Comparison of ENCODE assay signal across 10 cellular contexts in genomic region chr11:111912535-111912934, GRCh38. TPM values are rescaled to one million over a fixed set of nuclear protein-coding genes. Genes with fewer than 3 reads are reported as not detected.
DNase-seq lines count a peak whose midpoint lies in the region; ATAC-seq and TF ChIP-seq lines count a peak whose summit lies in the region.
"Had no signal": no experiment of that assay in that cellular context is flagged by ENCODE, and none has a peak within 500 bp of the region (broad histone marks: within the 10 kb centered on the region; RNA-seq: fewer than 3 reads in every experiment).

Gene HSPB2, plus strand, starts transcription at chr11:111912734. Its CDS starts 96 bp downstream, at chr11:111912830.

- no peak for ATAC-seq in omental fat pad (ENCODE audit: low FRiP score)

- WGBS in adrenal gland, 4 donors, result 15 to 33% (median 28%) methylated on average over 5 to 26 of the region's 26 CpGs
- 0 to 4% methylated on average over 7 to 20 of the region's 26 CpGs for WGBS in tibial nerve, 2 donors

- peak within 1 kb of the TSS; percentile 51 to 87 (median 61) for H3K27ac ChIP-seq in adrenal gland
- peak within 1 kb of the TSS; percentile 94 for H3K27ac ChIP-seq in muscle layer of duodenum (ENCODE audit: low read length)
- H3K27ac ChIP-seq in tibial nerve, result peak within 1 kb of the TSS; percentile 85 to 99 (median 94)
- H3K27ac ChIP-seq: SK-N-MC had no signal

- peaks cover 17 to 30% of the 10 kb centered on the region in 2 donors for H3K4me1 ChIP-seq in adrenal gland (replicated peaks in 1 of 2)
- peaks cover 0 to 20% of the 10 kb centered on the region in 2 donors for H3K4me1 ChIP-seq in muscle layer of duodenum (ENCODE audit: control insufficient read depth in 1 of 2, insufficient read depth in 2 of 2, low read length in 2 of 2)
- H3K4me1 ChIP-seq in tibial nerve, result peaks cover 0 to 25% (median 3%) of the 10 kb centered on the region in 4 donors

- no peak for TF ChIP-seq POLR2A in adrenal gland (IDR thresholded peaks at IDR 0.05)
- no peak for TF ChIP-seq POLR2A in tibial nerve (IDR thresholded peaks at IDR 0.05)

- DNase-seq in adrenal gland, result peak in 1 of 7 donors; percentile 18
- no peak for DNase-seq in foreskin fibroblast
- DNase-seq in tibial nerve (ENCODE audit: low spot score in 2 of 2), result no peak
- DNase-seq in NCI-H128 (lab: John Stamatoyannopoulos, UW; ENCODE audit: unreplicated experiment), result no peak
- DNase-seq in omental fat pad (ENCODE audit: low spot score), result no peak
- DNase-seq in T1000 (lab: John Stamatoyannopoulos, UW), result no peak
- DNase-seq in Kasumi-1 (lab: John Stamatoyannopoulos, UW), result no peak
- DNase-seq: activated T-cell treated with anti-CD3 and anti-CD28 coated beads for 4 hours had no signal

- H3K36me3 ChIP-seq in adrenal gland (replicated peaks in 1 of 2), result no peaks in the 10 kb centered on the region
- peaks cover 4 to 39% of the 10 kb centered on the region in 2 donors for H3K36me3 ChIP-seq in muscle layer of duodenum (ENCODE audit: control insufficient read depth in 1 of 2, insufficient read depth in 2 of 2, low read length in 2 of 2)
- H3K36me3 ChIP-seq in tibial nerve, result peaks cover 0 to 31% (median 0%) of the 10 kb centered on the region in 3 donors

- H3K9me3 ChIP-seq in adrenal gland (replicated peaks in 1 of 3) (no peaks in the 10 kb centered on the region), muscle layer of duodenum (ENCODE audit: control insufficient read depth in 1 of 2, low read length in 2 of 2) (no peaks in the 10 kb centered on the region), tibial nerve (no peaks in the 10 kb centered on the region)

- intact Hi-C loops in adrenal gland (cut with DNase I), result no loop called here

- peak within 1 kb of the TSS in 2 of 4 donors; percentile 13 to 53 for H3K4me3 ChIP-seq in adrenal gland
- H3K4me3 ChIP-seq in foreskin fibroblast (ENCODE audit: low read depth in 1 of 2, low read length in 2 of 2), result peak within 1 kb of the TSS; percentile 43 to 62
- H3K4me3 ChIP-seq in muscle layer of duodenum (ENCODE audit: low read depth in 1 of 2, low read length in 2 of 2), result peak within 1 kb of the TSS; percentile 60
- peak within 1 kb of the TSS; percentile 44 to 65 (median 57) for H3K4me3 ChIP-seq in tibial nerve
- H3K4me3 ChIP-seq: SK-N-MC had no signal

- H3K27me3 ChIP-seq in adrenal gland, result no peaks in the 10 kb centered on the region
- no peaks in the 10 kb centered on the region for H3K27me3 ChIP-seq in muscle layer of duodenum (ENCODE audit: low read depth, low read length)
- no peaks in the 10 kb centered on the region for H3K27me3 ChIP-seq in tibial nerve

- TF ChIP-seq EP300 in tibial nerve (IDR thresholded peaks at IDR 0.05), result no peak

- TF ChIP-seq CTCF in adrenal gland (IDR thresholded peaks at IDR 0.05), result no peak
- TF ChIP-seq CTCF in foreskin fibroblast (IDR thresholded peaks at IDR 0.05; ENCODE audit: low read depth, low read length), result no peak
- no peak for TF ChIP-seq CTCF in tibial nerve (IDR thresholded peaks at IDR 0.05)
- TF ChIP-seq CTCF in omental fat pad (IDR thresholded peaks at IDR 0.05), result no peak

RNA-seq across cellular contexts. Expression of gene HSPB2, which starts in this region (rescaled TPM):
- total RNA-seq in adrenal gland (1 to 10 TPM in 4 of 8 donors, under 1 TPM in 2, not detected in 2; 0.60 to 2.3 (median 1.3) TPM), tibial nerve (1 to 10 TPM in 3 of 4 donors, under 1 TPM in 1; 0.21 to 5.0 (median 1.7) TPM), omental fat pad (1 to 10 TPM in 2 of 4 donors, not detected in 2; 3.1 to 4.6 TPM)
- polyA plus RNA-seq in adrenal gland, result 1 to 10 TPM in 2 of 3 donors, under 1 TPM in 1; 0.51 to 6.1 (median 3.9) TPM
